Comparison of ENCODE assay signal across 16 cellular contexts in the genomic region with DNA sequence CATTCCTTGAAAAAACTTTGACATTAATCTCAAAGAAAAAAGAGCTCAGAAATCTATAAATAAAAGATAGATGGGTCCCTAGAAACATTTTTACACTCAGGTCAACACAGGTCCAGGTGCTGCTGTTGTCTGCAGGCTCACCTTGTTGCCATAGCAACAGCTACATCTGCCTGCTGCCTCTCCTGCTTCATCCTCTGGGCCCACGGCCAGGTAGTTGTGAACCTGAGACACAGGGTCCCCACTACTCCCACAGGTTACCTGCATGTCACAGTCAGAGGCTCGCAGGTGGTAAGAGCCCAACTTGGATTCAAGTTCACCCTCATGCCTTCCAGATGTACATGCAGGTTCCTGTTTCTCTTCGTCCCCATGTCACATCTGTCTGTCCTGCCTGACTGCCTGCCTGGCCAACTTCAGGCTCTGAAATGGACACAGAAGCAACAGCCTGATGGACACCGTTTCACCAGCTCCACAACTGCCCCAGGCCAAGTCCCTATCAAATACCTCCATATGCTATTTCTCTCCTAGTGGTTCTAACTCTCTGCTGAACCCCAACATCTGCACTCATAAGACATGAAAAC.
"Had no signal": no experiment of that assay in that cellular context is flagged by ENCODE, and none has a peak within 500 bp of the region (broad histone marks: within the 10 kb centered on the region; RNA-seq: fewer than 3 reads in every experiment).

No MANE protein-coding gene starts in this region.

- H3K36me3 ChIP-seq: ascending aorta, breast epithelium, esophagus squamous epithelium, prostate gland, suprapubic skin, transverse colon, uterus, WERI-Rb-1 had no signal

- DNase-seq: activated CD4-positive, alpha-beta T cell treated with anti-CD3 and anti-CD28 coated beads, Interleukin-2, amount 50 U/mL, for 48 hours; activated gamma-delta T cell; effector memory CD4-positive, alpha-beta T cell; esophagus squamous epithelium; immature natural killer cell; naive thymus-derived CD8-positive, alpha-beta T cell; right cardiac atrium; stimulated activated CD4-positive, alpha-beta T cell treated with anti-CD3 and anti-CD28 coated beads, Interleukin-15, amount 100 ng/mL, for 24 hours; stimulated activated CD4-positive, alpha-beta T cell treated with anti-CD3 and anti-CD28 coated beads, Interleukin-2, amount 100 ng/mL, for 48 hours; transverse colon; uterus; WERI-Rb-1 had no signal

- ATAC-seq: naive thymus-derived CD8-positive, alpha-beta T cell; right cardiac atrium had no signal

- H3K4me3 ChIP-seq: ascending aorta, breast epithelium, esophagus squamous epithelium, prostate gland, suprapubic skin, transverse colon, uterus had no signal

- H3K27me3 ChIP-seq: ascending aorta, breast epithelium, transverse colon, uterus had no signal

- H3K27ac ChIP-seq: ascending aorta, breast epithelium, esophagus squamous epithelium, prostate gland, suprapubic skin, transverse colon, uterus, WERI-Rb-1 had no signal

- H3K9me3 ChIP-seq: prostate gland had no signal

- H3K4me1 ChIP-seq: ascending aorta, breast epithelium, esophagus squamous epithelium, prostate gland, suprapubic skin, transverse colon, uterus had no signal
